20 cellular contexts compared by ENCODE assay signal in the genomic region with DNA sequence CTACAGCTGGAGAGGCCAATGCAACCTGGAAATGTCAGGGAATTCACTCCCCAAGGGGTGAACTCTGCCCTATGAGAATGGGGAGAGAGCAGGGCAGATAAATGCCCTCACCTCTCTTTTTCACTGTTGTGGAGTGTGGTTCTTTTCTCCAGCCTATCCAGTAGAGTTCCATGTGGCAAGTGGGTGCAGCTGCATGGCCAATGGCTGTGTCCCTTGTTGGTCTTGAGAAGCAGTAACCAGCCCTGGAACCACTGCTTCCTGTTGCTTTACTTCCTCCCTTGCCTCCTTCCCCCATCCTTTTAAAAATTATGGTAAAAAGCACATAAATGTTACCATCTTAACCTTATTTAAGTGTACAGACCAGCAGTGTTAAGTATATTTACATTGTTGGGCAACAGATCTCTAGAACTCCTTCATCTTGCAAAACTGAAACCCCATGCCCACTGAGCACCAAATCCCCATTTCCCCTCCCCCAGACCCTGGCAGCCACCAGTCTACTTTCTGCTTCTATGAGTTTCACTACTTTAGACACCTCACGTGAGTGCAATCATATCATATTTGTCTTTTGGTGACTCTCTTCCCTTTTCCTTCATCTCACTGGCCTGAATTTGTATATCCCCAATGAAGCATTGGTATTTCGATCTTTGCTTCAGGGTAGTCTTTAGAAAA.
DNase-seq lines count a peak whose midpoint lies in the region; ATAC-seq and TF ChIP-seq lines count a peak whose summit lies in the region.
"Had no signal": no experiment of that assay in that cellular context is flagged by ENCODE, and none has a peak within 500 bp of the region (broad histone marks: within the 10 kb centered on the region; RNA-seq: fewer than 3 reads in every experiment).

No MANE protein-coding gene starts in this region.

- TF ChIP-seq POLR2A in suprapubic skin (IDR thresholded peaks at IDR 0.05): no peak
- no peak for TF ChIP-seq POLR2A in sigmoid colon (IDR thresholded peaks at IDR 0.05)

- no peak overlapping the region; the same call in 1 of the 2 replicates for H2AFZ ChIP-seq in DND-41 (ENCODE audit: low read depth, low read length)
- H2AFZ ChIP-seq: GM23338 had no signal

- peak overlapping the region in 8 of 11 experiments; percentile 6 to 35 (median 28); a peak in 4 of 22 replicates for H3K27ac ChIP-seq in BLaER1 treated with 17β-estradiol and CSF1 and Interleukin-3, amounts not matched to agents 10 nM and 100 nM
- no peak overlapping the region for H3K27ac ChIP-seq in DND-41 (ENCODE audit: low read length)
- no peak overlapping the region for H3K27ac ChIP-seq in suprapubic skin
- H3K27ac ChIP-seq in sigmoid colon: no peak overlapping the region

- H3K4me3 Mint-ChIP-seq in activated CD8-positive, alpha-beta T cell treated with anti-CD3 and anti-CD28 coated beads for 36 hours: no peak overlapping the region
- H3K4me3 Mint-ChIP-seq: CD4-positive, alpha-beta T cell; GM23338; T-helper 17 cell had no signal

- H3K4me1 Mint-ChIP-seq in activated CD8-positive, alpha-beta T cell treated with anti-CD3 and anti-CD28 coated beads for 36 hours (ENCODE audit: low read depth): peaks cover 9% of the 10 kb centered on the region
- H3K4me1 Mint-ChIP-seq: T-helper 17 cell had no signal

- H3K27ac Mint-ChIP-seq in activated CD8-positive, alpha-beta T cell treated with anti-CD3 and anti-CD28 coated beads for 36 hours: no peak overlapping the region
- H3K27ac Mint-ChIP-seq: CD4-positive, alpha-beta T cell; GM23338; T-helper 17 cell had no signal

- DNase-seq in DND-41 (peak; percentile 15), NCI-H69 (lab: John Stamatoyannopoulos, UW) (peak; percentile 3), GOT3 (lab: John Stamatoyannopoulos, UW) (no peak), suprapubic skin (ENCODE audit: low spot score in 2 of 2) (no peak), sigmoid colon (no peak), putamen (ENCODE audit: low spot score) (no peak)
- peak; percentile 20 for DNase-seq in activated CD8-positive, alpha-beta T cell treated with anti-CD3 and anti-CD28 coated beads for 36 hours
- DNase-seq: Calu3; CD4-positive, alpha-beta T cell; DMS79 treated with DMSO at 0.1 percent for 48 hours; KG1; NCI-H187 treated with DMSO at 0.1 percent for 48 hours; NCI-H2171 treated with DMSO at 0.1 percent for 48 hours; NCI-H446 treated with DMSO at 0.1 percent for 48 hours; NCI-H748 treated with DMSO at 0.1 percent for 48 hours; SIG-M5; T-helper 17 cell had no signal

- TF ChIP-seq CTCF in DND-41 (IDR thresholded peaks at IDR 0.05; ENCODE audit: borderline replicate concordance, extremely low read depth, low read length, poor library complexity, severe bottlenecking): no peak
- TF ChIP-seq CTCF in activated CD8-positive, alpha-beta T cell treated with anti-CD3 and anti-CD28 coated beads for 36 hours (IDR thresholded peaks at IDR 0.05): no peak
- no peak for TF ChIP-seq CTCF in suprapubic skin (IDR thresholded peaks at IDR 0.05)
- no peak for TF ChIP-seq CTCF in sigmoid colon (IDR thresholded peaks at IDR 0.05)

- POLR2A ChIA-PET in activated CD8-positive, alpha-beta T cell treated with anti-CD3 and anti-CD28 coated beads for 36 hours (lab: Charles Lee): no interaction called here

- peaks cover 4 to 40% (median 9%) of the 10 kb centered on the region in 10 experiments; a peak in 18 of 20 replicates for H3K4me1 ChIP-seq in BLaER1 treated with 17β-estradiol and CSF1 and Interleukin-3, amounts not matched to agents 10 nM and 100 nM
- no peaks in the 10 kb centered on the region for H3K4me1 ChIP-seq in DND-41 (ENCODE audit: insufficient read depth, low read length)
- no peaks in the 10 kb centered on the region for H3K4me1 ChIP-seq in suprapubic skin
- H3K4me1 ChIP-seq in sigmoid colon: peaks cover 0 to 6% (median 3%) of the 10 kb centered on the region in 4 donors

- intact Hi-C loops in activated CD8-positive, alpha-beta T cell treated with anti-CD3 and anti-CD28 coated beads for 36 hours (cut with micrococcal nuclease): no loop called here
- intact Hi-C loops in sigmoid colon (cut with DNase I): no loop called here

- CTCF ChIA-PET in activated CD8-positive, alpha-beta T cell treated with anti-CD3 and anti-CD28 coated beads for 36 hours (lab: Charles Lee): no interaction called here

- no peaks in the 10 kb centered on the region for H3K36me3 ChIP-seq in BLaER1 treated with 17β-estradiol and CSF1 and Interleukin-3, amounts not matched to agents 10 nM and 100 nM
- H3K36me3 ChIP-seq in DND-41 (ENCODE audit: insufficient read depth, low read length): no peaks in the 10 kb centered on the region
- no peaks in the 10 kb centered on the region for H3K36me3 ChIP-seq in suprapubic skin
- H3K36me3 ChIP-seq in sigmoid colon: no peaks in the 10 kb centered on the region

- H3K79me2 ChIP-seq in DND-41 (ENCODE audit: insufficient read depth, low read length): no peaks in the 10 kb centered on the region

- WGBS in suprapubic skin: 89% methylated on average over 2 of the region's 2 CpGs
- WGBS in sigmoid colon, 2 donors: 83 to 88% methylated on average over 2 of the region's 2 CpGs

- H3K4me2 ChIP-seq in BLaER1 treated with 17β-estradiol and CSF1 and Interleukin-3, amounts not matched to agents 10 nM and 100 nM: peak overlapping the region; percentile 23 to 69 (median 38); a peak in 17 of 22 replicates
- no peak overlapping the region for H3K4me2 ChIP-seq in DND-41 (ENCODE audit: insufficient read depth, low read length)
- H3K4me2 ChIP-seq: GM23338 had no signal

- no peaks in the 10 kb centered on the region for H3K27me3 Mint-ChIP-seq in activated CD8-positive, alpha-beta T cell treated with anti-CD3 and anti-CD28 coated beads for 36 hours

- H4K20me1 ChIP-seq in BLaER1 treated with 17β-estradiol and CSF1 and Interleukin-3, amounts not matched to agents 10 nM and 100 nM: no peaks in the 10 kb centered on the region
- H4K20me1 ChIP-seq in DND-41 (ENCODE audit: insufficient read depth, low read length): no peaks in the 10 kb centered on the region

- H3K36me3 Mint-ChIP-seq in activated CD8-positive, alpha-beta T cell treated with anti-CD3 and anti-CD28 coated beads for 36 hours (ENCODE audit: low read depth): no peaks in the 10 kb centered on the region

- peaks cover 17 to 36% (median 25%) of the 10 kb centered on the region in 11 experiments for H3K9me3 ChIP-seq in BLaER1 treated with 17β-estradiol and CSF1 and Interleukin-3, amounts not matched to agents 10 nM and 100 nM (replicated peaks in 1 of 11)
- no peaks in the 10 kb centered on the region for H3K9me3 ChIP-seq in DND-41 (ENCODE audit: insufficient read depth, low read length, severe bottlenecking)
- H3K9me3 ChIP-seq in suprapubic skin: no peaks in the 10 kb centered on the region
- H3K9me3 ChIP-seq in sigmoid colon: no peaks in the 10 kb centered on the region

- no peak for TF ChIP-seq EP300 in suprapubic skin (IDR thresholded peaks at IDR 0.05)
- TF ChIP-seq EP300 in sigmoid colon (IDR thresholded peaks at IDR 0.05): no peak

- peaks cover 4% of the 10 kb centered on the region for H3K9me3 Mint-ChIP-seq in activated CD8-positive, alpha-beta T cell treated with anti-CD3 and anti-CD28 coated beads for 36 hours
- H3K9me3 Mint-ChIP-seq: CD4-positive, alpha-beta T cell had no signal

- ATAC-seq in DND-41 (ENCODE audit: insufficient read depth, low read depth): peak; percentile 50; the same call in 2 of the 3 replicates
- ATAC-seq in activated CD8-positive, alpha-beta T cell treated with anti-CD3 and anti-CD28 coated beads for 36 hours: peak; percentile 37
- ATAC-seq: GM12878, GM23338, T-helper 17 cell had no signal

- H3K9ac ChIP-seq in BLaER1 treated with 17β-estradiol and CSF1 and Interleukin-3, amounts not matched to agents 10 nM and 100 nM: no peak overlapping the region
- H3K9ac ChIP-seq in DND-41 (ENCODE audit: low read depth, low read length): no peak overlapping the region

- H3K27me3 ChIP-seq in BLaER1 treated with 17β-estradiol and CSF1 and Interleukin-3, amounts not matched to agents 10 nM and 100 nM: no peaks in the 10 kb centered on the region
- H3K27me3 ChIP-seq in DND-41 (ENCODE audit: insufficient read depth, low read length, poor library complexity): peaks cover 5% of the 10 kb centered on the region
- no peaks in the 10 kb centered on the region for H3K27me3 ChIP-seq in suprapubic skin
- no peaks in the 10 kb centered on the region for H3K27me3 ChIP-seq in sigmoid colon

- no peak overlapping the region for H3K4me3 ChIP-seq in BLaER1 treated with 17β-estradiol and CSF1 and Interleukin-3, amounts not matched to agents 10 nM and 100 nM
- H3K4me3 ChIP-seq in DND-41 (ENCODE audit: low read depth in 1 of 2, low read length in 2 of 2) (no peak overlapping the region), suprapubic skin (no peak overlapping the region), sigmoid colon (no peak overlapping the region)
- H3K4me3 ChIP-seq: GM12878, GM23338 had no signal

Comparison
In these comparisons a context has a peak if more than half of its experiments do, and no peak if none do; other contexts are left out.
1. H3K27ac ChIP-seq: peak in BLaER1 treated with 17β-estradiol and CSF1 and Interleukin-3, amounts not matched to agents 10 nM and 100 nM (8 of 11); none in DND-41 (single experiment), suprapubic skin (single experiment) and sigmoid colon (0 of 4).
2. DNase-seq: peak in DND-41 (single experiment), NCI-H69 (single experiment) and activated CD8-positive, alpha-beta T cell treated with anti-CD3 and anti-CD28 coated beads for 36 hours (single experiment); none in GOT3 (single experiment), suprapubic skin (0 of 2), sigmoid colon (single experiment) and putamen (single experiment).